8 cellular contexts compared by ENCODE assay signal in genomic region chrX:14497184-14497666, GRCh38. TPM values are rescaled to one million over a fixed set of nuclear protein-coding genes. Genes with fewer than 3 reads are reported as not detected.
DNase-seq lines count a peak whose midpoint lies in the region; ATAC-seq, FAIRE-seq and TF ChIP-seq lines count a peak whose summit lies in the region.

No MANE protein-coding gene starts in this region.

- peak; percentile 81 for ATAC-seq in GM21447 (IDR thresholded peaks at IDR 0.05; ENCODE audit: unreplicated experiment)

- no peaks in the 10 kb centered on the region for H3K36me3 ChIP-seq in BE2C

- H3K4me3 ChIP-seq in skeletal muscle cell (ENCODE audit: low read depth, low read length) (peak overlapping the region; percentile 21), BE2C (ENCODE audit: low read depth, low read length) (no peak overlapping the region)

- H3K27me3 ChIP-seq in BE2C, result no peaks in the 10 kb centered on the region

- FAIRE-seq in colon (lab: Jason Lieb, UNC), result peak; percentile 47

- DNase-seq in DMS53 (lab: John Stamatoyannopoulos, UW) (peak; percentile 2), DMS53 treated with DMSO at 0.1 percent for 48 hours (lab: John Stamatoyannopoulos, UW; ENCODE audit: unreplicated experiment) (no peak), LHCN-M2 (ENCODE audit: low read depth) (peak; percentile 3), skeletal muscle cell (ENCODE audit: low read depth) (no peak), GM03348 (ENCODE audit: low spot score) (no peak), BE2C (no peak)

- no peak for TF ChIP-seq CTCF in BE2C (IDR thresholded peaks at IDR 0.05; ENCODE audit: low read depth, low read length)

- H3K9me3 ChIP-seq in BE2C, result no peaks in the 10 kb centered on the region

- no peaks in the 10 kb centered on the region for H3K4me1 ChIP-seq in BE2C

RNA-seq across cellular contexts. Expression of gene GLRA2, which starts 32.1 kb away (rescaled TPM):
- total RNA-seq in LHCN-M2 (2014; rRNA removed), result not detected in 2 replicates
- polyA plus RNA-seq in LHCN-M2 (2012), result not detected
- not detected for polyA plus RNA-seq in BE2C (2012; ENCODE audit: insufficient read depth, insufficient read length, low read depth)

Comparison
In these comparisons a context has a peak if more than half of its experiments do, and no peak if none do; other contexts are left out.
1. DNase-seq: peak in DMS53 (single experiment) and LHCN-M2 (single experiment); none in DMS53 treated with DMSO at 0.1 percent for 48 hours (single experiment), skeletal muscle cell (single experiment), GM03348 (single experiment) and BE2C (single experiment).